18 cellular contexts compared by ENCODE assay signal in the genomic region with DNA sequence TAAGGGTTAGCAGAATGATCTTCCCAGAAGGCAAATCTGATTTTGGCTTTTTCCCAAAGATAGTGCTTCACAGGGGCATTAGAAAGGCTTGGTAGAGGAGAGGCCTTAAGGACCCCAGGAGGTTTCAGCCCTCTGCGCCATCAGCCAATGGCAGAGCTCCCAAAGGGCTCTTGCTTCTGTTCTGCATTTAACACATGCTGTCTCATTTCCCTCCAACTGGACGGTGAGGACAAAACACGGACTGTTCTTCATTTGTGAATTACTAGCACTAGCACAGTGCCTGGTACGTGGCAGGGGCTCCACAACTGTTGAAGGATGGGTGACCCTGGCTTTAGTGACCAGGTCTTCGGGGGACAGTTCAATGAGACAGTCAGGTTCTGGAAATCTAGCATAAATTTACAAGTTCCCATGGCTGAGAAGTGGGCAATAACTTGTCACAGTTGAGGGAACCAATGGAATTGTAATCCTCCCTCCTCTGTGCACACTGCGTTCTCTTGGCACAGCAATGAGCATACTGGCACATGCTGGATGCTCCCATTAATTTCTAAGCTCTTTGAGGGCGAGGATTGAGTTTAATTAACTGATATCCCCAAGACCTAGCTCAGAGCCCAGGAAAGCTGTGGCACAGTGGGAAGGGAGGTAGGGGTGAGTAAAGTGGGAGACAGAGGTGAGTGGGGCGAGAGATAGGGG. TPM values are rescaled to one million over a fixed set of nuclear protein-coding genes. Genes with fewer than 3 reads are reported as not detected.
A peak's percentile ranks its signal among the peaks of the same experiment; 100 is the strongest.
DNase-seq lines count a peak whose midpoint lies in the region.
"Had no signal": no experiment of that assay in that cellular context is flagged by ENCODE, and none has a peak within 500 bp of the region (broad histone marks: within the 10 kb centered on the region; RNA-seq: fewer than 3 reads in every experiment).

No MANE protein-coding gene starts in this region.

- in situ Hi-C loops in G401 (cut with HindIII; ENCODE audit: low sequenced_read_pairs) = loop anchor here (25.0 kb wide), 1 partner anchor 245 kb away; no protein-coding TSS in a partner anchor

- DNase-seq in G401 (ENCODE audit: low spot score) (peak; percentile 94), NCI-H1694 treated with DMSO at 0.1 percent for 48 hours (lab: John Stamatoyannopoulos, UW) (peak; percentile 31), cerebellum (ENCODE audit: low spot score) (peak; percentile 80), pons (ENCODE audit: low spot score) (peak; percentile 4), NCI-H2196 treated with DMSO at 0.1 percent for 48 hours (lab: John Stamatoyannopoulos, UW; ENCODE audit: unreplicated experiment) (no peak), NCI-H2029 (lab: John Stamatoyannopoulos, UW) (no peak), SK-N-DZ (ENCODE audit: low spot score) (no peak)
- DNase-seq: Calu3; CD4-positive, alpha-beta memory T cell; Karpas-422; MG63; NCI-H1105; NCI-H187 treated with DMSO at 0.1 percent for 48 hours; NCI-H2171; NCI-H510A; Right ventricle myocardium superior; SK-N-SH; T-cell had no signal

RNA-seq across cellular contexts. Expression of gene COG7, which starts 45.4 kb away (rescaled TPM):
- 13.3 and 16.4 TPM in 2 replicates for total RNA-seq in G401 (2014; rRNA removed; shearing (Covaris generic))
- 26.0 TPM for total RNA-seq in cerebellum
- polyA plus RNA-seq in SK-N-DZ (2014; cell fraction: cytosol; rRNA removed) = 12.5 and 18.3 TPM in 2 replicates
- polyA plus RNA-seq in SK-N-DZ (2014; cell fraction: nucleus; rRNA removed) = 15.5 and 19.7 TPM in 2 replicates

Comparison
In these comparisons a context has a peak if more than half of its experiments do, and no peak if none do; other contexts are left out.
1. DNase-seq: peak in G401 (single experiment), NCI-H1694 treated with DMSO at 0.1 percent for 48 hours (single experiment), cerebellum (single experiment) and pons (single experiment); none in NCI-H2196 treated with DMSO at 0.1 percent for 48 hours (single experiment), NCI-H2029 (single experiment) and SK-N-DZ (single experiment).